Comparison of ENCODE assay signal across 8 cellular contexts in the genomic region with DNA sequence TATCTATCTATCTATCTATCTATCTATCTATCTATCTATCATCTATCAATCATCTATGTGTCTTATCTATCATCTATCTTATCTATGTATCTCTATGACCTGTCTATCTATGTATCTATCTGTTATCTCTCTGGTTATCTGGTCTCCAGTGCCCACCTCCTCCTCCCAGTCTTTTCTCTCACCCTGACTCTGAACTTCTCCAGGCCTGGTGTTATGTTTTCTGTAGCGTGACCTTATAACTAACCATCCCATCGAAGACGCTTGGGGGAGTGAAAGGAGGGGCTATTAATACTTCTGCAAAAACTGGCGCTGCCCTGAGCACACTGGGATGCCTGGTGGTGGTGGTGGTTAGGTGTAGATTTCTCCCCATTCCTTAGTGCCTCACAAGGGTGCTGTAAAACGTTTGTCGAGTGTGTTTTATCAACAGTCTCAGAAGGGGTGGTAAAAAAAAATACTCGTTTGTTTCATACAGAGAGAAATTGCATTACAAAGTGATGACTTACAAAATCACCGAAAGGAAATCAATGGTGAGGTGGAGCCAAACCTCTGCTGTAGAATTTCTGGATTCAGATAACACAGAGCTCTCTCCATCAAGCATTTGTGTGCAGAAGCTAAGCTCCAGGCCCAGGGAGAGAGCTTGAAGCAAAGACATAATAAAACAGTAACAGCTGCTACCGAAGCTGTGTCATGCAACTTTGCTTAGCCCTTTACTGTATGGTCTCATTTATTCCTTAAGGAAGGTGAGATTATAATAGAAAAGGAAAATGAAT.
DNase-seq lines count a peak whose midpoint lies in the region; ATAC-seq and TF ChIP-seq lines count a peak whose summit lies in the region.

No MANE protein-coding gene starts in this region.

- H3K4me1 Mint-ChIP-seq in CD8-positive, alpha-beta memory T cell, result peaks cover 17 to 33% (median 31%) of the 10 kb centered on the region in 3 donors

- H3K4me1 ChIP-seq in CD8-positive, alpha-beta memory T cell (ENCODE audit: insufficient read depth, low read length), result peaks cover 21% of the 10 kb centered on the region
- H3K4me1 ChIP-seq in osteoblast (ENCODE audit: insufficient read depth, low read length), result peaks cover 50% of the 10 kb centered on the region

- peak overlapping the region; percentile 93 for H3K4me3 ChIP-seq in CD8-positive, alpha-beta memory T cell (ENCODE audit: low read length)
- H3K4me3 ChIP-seq in dorsolateral prefrontal cortex (peak overlapping the region in 42 of 59 donors; percentile 52 to 94 (median 74)), osteoblast (ENCODE audit: insufficient read depth, low read length) (peak overlapping the region; percentile 14)

- TF ChIP-seq CTCF in dorsolateral prefrontal cortex (IDR thresholded peaks at IDR 0.05 in 54 of 56, conservative IDR thresholded peaks at IDR 0.05 in 2 of 56; ENCODE audit: low read depth in 1 of 56, partially characterized antibody in 56 of 56) (peak in 1 of 56 donors; percentile 5), osteoblast (IDR thresholded peaks at IDR 0.05; ENCODE audit: extremely low read depth, low read depth, low read length) (no peak)

- H3K4me3 Mint-ChIP-seq in CD8-positive, alpha-beta memory T cell, result peak overlapping the region; percentile 82 to 99 (median 97)

- H3K9me3 Mint-ChIP-seq in CD8-positive, alpha-beta memory T cell, result no peaks in the 10 kb centered on the region

- no peaks in the 10 kb centered on the region for H4K20me1 ChIP-seq in osteoblast (ENCODE audit: insufficient read depth, low read length)

- no peak overlapping the region for H3K27ac ChIP-seq in CD8-positive, alpha-beta memory T cell (ENCODE audit: low read depth, low read length)
- H3K27ac ChIP-seq in dorsolateral prefrontal cortex, result peak overlapping the region in 57 of 59 donors; percentile 5 to 97 (median 91)
- H3K27ac ChIP-seq in osteoblast (ENCODE audit: low read depth, low read length), result peak overlapping the region; percentile 97

- ATAC-seq in HG02759 (IDR thresholded peaks at IDR 0.05; ENCODE audit: unreplicated experiment), result no peak
- no peak for ATAC-seq in GM21717 (IDR thresholded peaks at IDR 0.05; ENCODE audit: unreplicated experiment)

- H3K9me3 ChIP-seq in CD8-positive, alpha-beta memory T cell (ENCODE audit: low read length), result no peaks in the 10 kb centered on the region
- H3K9me3 ChIP-seq in osteoblast (ENCODE audit: low read depth, low read length), result no peaks in the 10 kb centered on the region

- H3K4me2 ChIP-seq in osteoblast (ENCODE audit: insufficient read depth, low read length), result peak overlapping the region; percentile 95

- H3K27me3 ChIP-seq in CD8-positive, alpha-beta memory T cell (ENCODE audit: insufficient read depth, low read length, poor library complexity, severe bottlenecking), result no peaks in the 10 kb centered on the region
- H3K27me3 ChIP-seq in dorsolateral prefrontal cortex (no peaks in the 10 kb centered on the region), osteoblast (ENCODE audit: insufficient read depth, low read length) (no peaks in the 10 kb centered on the region)

- DNase-seq in CD8-positive, alpha-beta memory T cell, result no peak
- DNase-seq in NCI-H524 treated with DMSO at 0.1 percent for 48 hours (lab: John Stamatoyannopoulos, UW), result peak; percentile 22
- no peak for DNase-seq in dorsolateral prefrontal cortex
- DNase-seq in osteoblast (ENCODE audit: insufficient read length, low spot score, missing footprints), result peak; percentile 80
- DNase-seq in pons (ENCODE audit: low spot score), result no peak
- no peak for DNase-seq in 8988T

- no peaks in the 10 kb centered on the region for H3K79me2 ChIP-seq in osteoblast (ENCODE audit: insufficient read depth, low read length)

- no peaks in the 10 kb centered on the region for H3K36me3 ChIP-seq in CD8-positive, alpha-beta memory T cell (ENCODE audit: insufficient read depth, low read length)
- no peaks in the 10 kb centered on the region for H3K36me3 ChIP-seq in osteoblast (ENCODE audit: insufficient read depth, low read length)

- H3K36me3 Mint-ChIP-seq in CD8-positive, alpha-beta memory T cell, result peaks cover 0 to 3% (median 0%) of the 10 kb centered on the region in 3 donors

- H2AFZ ChIP-seq in osteoblast (ENCODE audit: low read length), result peak overlapping the region; percentile 95

- CTCF ChIA-PET in CD8-positive, alpha-beta memory T cell (lab: Charles Lee), result interaction anchor here (0.9 to 5.4 kb wide), 13 partner anchors 15 to 346 kb away, joined by 3 to 83 read pairs (median 8); no protein-coding TSS in a partner anchor

- intact Hi-C loops in dorsolateral prefrontal cortex (cut with DNase I), result loop anchor here in 1 of 2 donors (2.0 to 10.0 kb wide), 4 partner anchors 159 to 335 kb away; partner anchors contain the start of gene PFDN4

- POLR2A ChIA-PET in CD8-positive, alpha-beta memory T cell (lab: Charles Lee), result interaction anchor here (1.4 to 1.8 kb wide), 2 partner anchors 30 to 321 kb away, joined by 4 read pairs; partner anchors contain the start of gene ZNF217

- no peaks in the 10 kb centered on the region for H3K27me3 Mint-ChIP-seq in CD8-positive, alpha-beta memory T cell

- peak overlapping the region; percentile 38 to 97 (median 86) for H3K27ac Mint-ChIP-seq in CD8-positive, alpha-beta memory T cell

Comparison
In these comparisons a context has a peak if more than half of its experiments do, and no peak if none do; other contexts are left out.
1. DNase-seq: peak in NCI-H524 treated with DMSO at 0.1 percent for 48 hours (single experiment) and osteoblast (single experiment); none in CD8-positive, alpha-beta memory T cell (0 of 5), dorsolateral prefrontal cortex (0 of 10), pons (single experiment) and 8988T (single experiment).
2. H3K4me3 ChIP-seq: peak in every context shown above with its lines; median percentile 93 in CD8-positive, alpha-beta memory T cell; 74 in dorsolateral prefrontal cortex; 14 in osteoblast.